ENCODE assay signal across 20 cellular contexts in the genomic region with DNA sequence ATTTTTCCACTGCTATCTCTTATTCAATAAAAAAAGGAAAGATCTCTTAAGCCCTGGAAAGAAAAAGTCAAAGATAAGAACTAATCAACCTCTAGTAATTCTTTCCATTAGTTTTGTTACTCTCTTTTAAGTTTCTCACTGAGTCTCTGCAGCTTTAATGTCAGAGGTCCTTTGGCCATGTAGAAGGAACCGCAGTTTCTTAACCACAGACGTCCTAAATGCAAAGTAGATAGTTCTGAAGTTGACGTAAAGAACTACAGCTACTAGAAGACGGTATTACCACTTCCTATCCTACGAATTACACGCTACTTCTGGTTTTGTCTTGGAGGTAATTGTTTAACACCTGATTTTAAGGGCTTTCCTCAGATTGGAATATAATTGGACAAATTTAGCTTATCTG.
DNase-seq lines count a peak whose midpoint lies in the region; ATAC-seq and TF ChIP-seq lines count a peak whose summit lies in the region.
"Had no signal": no experiment of that assay in that cellular context is flagged by ENCODE, and none has a peak within 500 bp of the region (broad histone marks: within the 10 kb centered on the region; RNA-seq: fewer than 3 reads in every experiment).

No MANE protein-coding gene starts in this region.

- no peaks in the 10 kb centered on the region for H3K4me1 ChIP-seq in MM.1S (ENCODE audit: low read length)
- H3K4me1 ChIP-seq in smooth muscle cell (ENCODE audit: low read depth), result peaks cover 7% of the 10 kb centered on the region
- H3K4me1 ChIP-seq in mesendoderm (ENCODE audit: control insufficient read depth, low read depth, low read length), result no peaks in the 10 kb centered on the region
- H3K4me1 ChIP-seq: body of pancreas, colonic mucosa, SJSA1 had no signal

- H2AK5ac ChIP-seq in mesendoderm (ENCODE audit: low read length), result no peak overlapping the region

- H3K9ac ChIP-seq in MM.1S (ENCODE audit: low read length), result no peak overlapping the region
- no peak overlapping the region for H3K9ac ChIP-seq in smooth muscle cell (ENCODE audit: low read depth)
- no peak overlapping the region for H3K9ac ChIP-seq in mesendoderm (ENCODE audit: low read length)

- no peaks in the 10 kb centered on the region for H3F3A ChIP-seq in MM.1S (ENCODE audit: insufficient read depth, low read length)
- no peaks in the 10 kb centered on the region for H3F3A ChIP-seq in smooth muscle cell (ENCODE audit: low read depth)

- POLR2A ChIA-PET in CD4-positive, alpha-beta T cell (lab: Charles Lee), result no interaction called here

- no peak overlapping the region for H4K5ac ChIP-seq in mesendoderm (ENCODE audit: low read length)

- no peak overlapping the region for H3K27ac Mint-ChIP-seq in CD4-positive, alpha-beta T cell
- H3K27ac Mint-ChIP-seq: nephron, T-helper 17 cell had no signal

- WGBS in smooth muscle cell (ENCODE audit: low lambda C conversion rate), result 22% methylated on average over 6 of the region's 6 CpGs
- WGBS in mesendoderm (ENCODE audit: extremely low coverage, insufficient coverage, low lambda C conversion rate), result no CpG with 5 or more reads among the region's 6 CpGs

- H2BK5ac ChIP-seq in mesendoderm (ENCODE audit: low read length), result no peak overlapping the region

- H3K9me3 ChIP-seq in MM.1S (replicated peaks; ENCODE audit: insufficient read depth, low read length), result no peaks in the 10 kb centered on the region
- no peaks in the 10 kb centered on the region for H3K9me3 ChIP-seq in smooth muscle cell (replicated peaks; ENCODE audit: low read depth)
- H3K9me3 ChIP-seq in CD4-positive, alpha-beta T cell (ENCODE audit: control insufficient read depth, low read length), result no peaks in the 10 kb centered on the region
- H3K9me3 ChIP-seq: body of pancreas, colonic mucosa, SJSA1 had no signal

- H3K27ac ChIP-seq in MM.1S (ENCODE audit: low read length), result no peak overlapping the region
- H3K27ac ChIP-seq in smooth muscle cell (ENCODE audit: low read depth), result peak overlapping the region; percentile 24
- no peak overlapping the region for H3K27ac ChIP-seq in CD4-positive, alpha-beta T cell (ENCODE audit: low read depth, low read length)
- no peak overlapping the region for H3K27ac ChIP-seq in mesendoderm (ENCODE audit: low read depth, low read length)
- H3K27ac ChIP-seq: body of pancreas, colonic mucosa, SJSA1, VCaP had no signal

- no peaks in the 10 kb centered on the region for H3K4me1 Mint-ChIP-seq in CD4-positive, alpha-beta T cell (ENCODE audit: low read depth)
- H3K4me1 Mint-ChIP-seq: T-helper 17 cell had no signal

- ATAC-seq in GM18861 (IDR thresholded peaks at IDR 0.05; ENCODE audit: unreplicated experiment) (peak; percentile 76), HG02870 (IDR thresholded peaks at IDR 0.05; ENCODE audit: unreplicated experiment) (peak; percentile 85), GM19023 (IDR thresholded peaks at IDR 0.05; ENCODE audit: unreplicated experiment) (no peak)
- no peak for ATAC-seq in CD4-positive, alpha-beta T cell (ENCODE audit: poor library complexity)
- ATAC-seq: body of pancreas, left colon, sciatic nerve, T-helper 17 cell had no signal

- H3K79me1 ChIP-seq in mesendoderm (ENCODE audit: low read length), result no peaks in the 10 kb centered on the region

- TF ChIP-seq CTCF in MM.1S (IDR thresholded peaks at IDR 0.05; ENCODE audit: low read length) (no peak), smooth muscle cell (IDR thresholded peaks at IDR 0.05; ENCODE audit: borderline replicate concordance, insufficient read depth, poor library complexity, severe bottlenecking) (no peak)
- TF ChIP-seq CTCF in CD4-positive, alpha-beta T cell (IDR thresholded peaks at IDR 0.05), result no peak

- H3K56ac ChIP-seq in mesendoderm (ENCODE audit: low read length), result no peak overlapping the region

- H2BK120ac ChIP-seq in mesendoderm (ENCODE audit: low read depth, low read length), result no peak overlapping the region

- no peaks in the 10 kb centered on the region for H3K27me3 Mint-ChIP-seq in CD4-positive, alpha-beta T cell
- H3K27me3 Mint-ChIP-seq: T-helper 17 cell had no signal

- no peaks in the 10 kb centered on the region for H3K9me2 ChIP-seq in MM.1S (replicated peaks; ENCODE audit: insufficient read depth, low read length)

- peak; percentile 58 for DNase-seq in MM.1S
- DNase-seq in smooth muscle cell (lab: John Stamatoyannopoulos, UW; ENCODE audit: unreplicated experiment), result no peak
- no peak for DNase-seq in CD4-positive, alpha-beta T cell
- DNase-seq in mesendoderm, result no peak
- DNase-seq: activated CD4-positive, alpha-beta T cell treated with anti-CD3 and anti-CD28 coated beads, Interleukin-2, amount 50 U/mL, for 4 hours; activated CD8-positive, alpha-beta memory T cell treated with anti-CD3 and anti-CD28 coated beads, Interleukin-2, amount 50 U/mL, for 48 hours; activated effector memory CD4-positive, alpha-beta T cell treated with Interleukin-2 at 50 U/mL for 16 hours; body of pancreas; colonic mucosa; left colon; NCI-H1417; NCI-H69; T-helper 17 cell had no signal

- H3K36me3 ChIP-seq in MM.1S (replicated peaks; ENCODE audit: insufficient read depth, low read length) (no peaks in the 10 kb centered on the region), smooth muscle cell (ENCODE audit: low read depth) (no peaks in the 10 kb centered on the region), mesendoderm (ENCODE audit: control insufficient read depth, insufficient read depth, low read length) (no peaks in the 10 kb centered on the region)
- H3K36me3 ChIP-seq: colonic mucosa, SJSA1 had no signal

- H3K4me3 Mint-ChIP-seq in CD4-positive, alpha-beta T cell, result no peak overlapping the region
- H3K4me3 Mint-ChIP-seq: nephron, T-helper 17 cell had no signal

- H3K4me2 ChIP-seq in MM.1S (ENCODE audit: low read depth, low read length), result no peak overlapping the region
- peak overlapping the region; percentile 68 for H3K4me2 ChIP-seq in smooth muscle cell
- no peak overlapping the region for H3K4me2 ChIP-seq in mesendoderm (ENCODE audit: low read length)

- H3K27me3 ChIP-seq in MM.1S (replicated peaks; ENCODE audit: insufficient read depth, low read length) (no peaks in the 10 kb centered on the region), smooth muscle cell (ENCODE audit: low read depth) (no peaks in the 10 kb centered on the region), mesendoderm (ENCODE audit: insufficient read depth, low read length, poor library complexity) (no peaks in the 10 kb centered on the region)
- H3K27me3 ChIP-seq in CD4-positive, alpha-beta T cell (ENCODE audit: control insufficient read depth, insufficient read depth, low read length), result no peaks in the 10 kb centered on the region
- H3K27me3 ChIP-seq: body of pancreas, colonic mucosa, SJSA1 had no signal

- H3K4me3 ChIP-seq in MM.1S (ENCODE audit: low read length), result no peak overlapping the region
- H3K4me3 ChIP-seq in smooth muscle cell, result no peak overlapping the region
- no peak overlapping the region for H3K4me3 ChIP-seq in mesendoderm (ENCODE audit: low read length)
- H3K4me3 ChIP-seq: body of pancreas, colonic mucosa, SJSA1 had no signal

- no peaks in the 10 kb centered on the region for H3K9me3 Mint-ChIP-seq in CD4-positive, alpha-beta T cell
- H3K9me3 Mint-ChIP-seq: nephron had no signal

- H4K20me1 ChIP-seq in MM.1S (ENCODE audit: insufficient read depth, low read length) (no peaks in the 10 kb centered on the region), smooth muscle cell (ENCODE audit: low read depth) (no peaks in the 10 kb centered on the region)

- no peak overlapping the region for H3K4ac ChIP-seq in mesendoderm (ENCODE audit: low read depth, low read length)

- H2BK15ac ChIP-seq in mesendoderm (replicated peaks; ENCODE audit: low read depth), result no peak overlapping the region

- intact Hi-C loops in CD4-positive, alpha-beta T cell (cut with DNase I, micrococcal nuclease), result no loop called here

- H3K79me2 ChIP-seq in MM.1S (ENCODE audit: low read length) (no peaks in the 10 kb centered on the region), smooth muscle cell (ENCODE audit: low read depth) (no peaks in the 10 kb centered on the region), mesendoderm (ENCODE audit: control insufficient read depth, insufficient read depth, low read length) (no peaks in the 10 kb centered on the region)

- H3K18ac ChIP-seq in mesendoderm (ENCODE audit: low read length), result no peak overlapping the region

- no peak overlapping the region for H3K23ac ChIP-seq in mesendoderm (ENCODE audit: low read length)

- H4K8ac ChIP-seq in mesendoderm (ENCODE audit: low read depth, low read length), result no peak overlapping the region

- H2AFZ ChIP-seq in MM.1S (ENCODE audit: low read length) (no peak overlapping the region), smooth muscle cell (ENCODE audit: low read depth) (no peak overlapping the region)

- CTCF ChIA-PET in CD4-positive, alpha-beta T cell (lab: Charles Lee), result no interaction called here

- H3K36me3 Mint-ChIP-seq in CD4-positive, alpha-beta T cell (ENCODE audit: low read depth), result no peaks in the 10 kb centered on the region

Comparison
In these comparisons a context has a peak if more than half of its experiments do, and no peak if none do; other contexts are left out.
1. ATAC-seq: peak in GM18861 (single experiment) and HG02870 (single experiment); none in CD4-positive, alpha-beta T cell (single experiment) and GM19023 (single experiment).